ENCODE assay signal across 8 cellular contexts in genomic region chr3:59480486-59480995, GRCh38.
DNase-seq lines count a peak whose midpoint lies in the region; TF ChIP-seq lines count a peak whose summit lies in the region.

No MANE protein-coding gene starts in this region.

- in situ Hi-C loops in KBM-7 (cut with MboI; ENCODE audit: low pct_unique_long_range_greater_than_20kb, low sequenced_read_pairs), result no loop called here

- no peak overlapping the region for H3K4me3 ChIP-seq in GM12865 (ENCODE audit: low read depth, low read length)

- peak; percentile 12 for TF ChIP-seq CTCF in GM12865 (IDR thresholded peaks at IDR 0.05; ENCODE audit: insufficient read depth, low read depth, low read length, missing control alignments)

- DNase-seq in GM12865 (ENCODE audit: low read depth) (peak; percentile 91), H4 (ENCODE audit: low spot score) (peak; percentile 45), RPMI7951 (ENCODE audit: low read depth) (peak; percentile 95), kidney tubule cell (ENCODE audit: low spot score) (peak; percentile 84), KBM-7 (no peak), HuH-7.5 (ENCODE audit: low spot score) (no peak), cortex of kidney (lab: John Stamatoyannopoulos, UW) (no peak)
- no peak for DNase-seq in stimulated activated CD4-positive, alpha-beta T cell treated with anti-CD3 and anti-CD28 coated beads, Interleukin-12 subunit alpha, Interleukin-12 subunit beta, amount 100 ng/mL, for 4 hours

Comparison
In these comparisons a context has a peak if more than half of its experiments do, and no peak if none do; other contexts are left out.
1. DNase-seq: peak in GM12865 (single experiment), H4 (single experiment), RPMI7951 (single experiment) and kidney tubule cell (single experiment); none in KBM-7 (single experiment), stimulated activated CD4-positive, alpha-beta T cell treated with anti-CD3 and anti-CD28 coated beads, Interleukin-12 subunit alpha, Interleukin-12 subunit beta, amount 100 ng/mL, for 4 hours (single experiment), HuH-7.5 (single experiment) and cortex of kidney (single experiment).